8 cellular contexts compared by ENCODE assay signal in genomic region chr7:116953372-116953726, GRCh38. TPM values are rescaled to one million over a fixed set of nuclear protein-coding genes. Genes with fewer than 3 reads are reported as not detected.
DNase-seq lines count a peak whose midpoint lies in the region; ATAC-seq and TF ChIP-seq lines count a peak whose summit lies in the region.

Gene ST7, plus strand, starts transcription at chr7:116953501. Its CDS starts 40 bp downstream, at chr7:116953541.

- peak within 1 kb of the TSS; percentile 98 for H3K4ac ChIP-seq in trophoblast cell (ENCODE audit: low read depth, low read length)

- intact Hi-C loops in thyroid gland (cut with DNase I) = no loop called here

- H2AFZ ChIP-seq in SK-N-SH (ENCODE audit: low read depth) = peak within 1 kb of the TSS; percentile 93
- peak within 1 kb of the TSS; percentile 83 for H2AFZ ChIP-seq in trophoblast cell (ENCODE audit: insufficient read depth, low read length, poor library complexity)

- peaks cover 14% of the 10 kb centered on the region for H3K79me1 ChIP-seq in trophoblast cell (ENCODE audit: low read length)

- peaks cover 4% of the 10 kb centered on the region for H3K36me3 Mint-ChIP-seq in activated naive CD8-positive, alpha-beta T cell treated with anti-CD3 and anti-CD28 coated beads for 36 hours

- H3K27me3 ChIP-seq in SK-N-SH (ENCODE audit: insufficient read depth) (no peaks in the 10 kb centered on the region), cardiac muscle cell (no peaks in the 10 kb centered on the region), trophoblast cell (ENCODE audit: insufficient read depth, low read length) (no peaks in the 10 kb centered on the region), thyroid gland (no peaks in the 10 kb centered on the region)

- no peak for TF ChIP-seq POLR2A in thyroid gland (IDR thresholded peaks at IDR 0.05)

- CTCF ChIA-PET in SK-N-SH (lab: Yijun Ruan, JAX) = interaction anchor here (1.2 to 3.0 kb wide), 5 partner anchors 19 to 173 kb away, joined by 4 to 18 read pairs (median 5); no protein-coding TSS in a partner anchor

- TF ChIP-seq CTCF in SK-N-SH (IDR thresholded peaks at IDR 0.05) (no peak), cardiac muscle cell (IDR thresholded peaks at IDR 0.05; ENCODE audit: low read depth, low read length) (no peak), thyroid gland (IDR thresholded peaks at IDR 0.05) (no peak)

- H3K79me2 ChIP-seq in SK-N-SH (ENCODE audit: insufficient read depth) (peaks cover 42% of the 10 kb centered on the region), trophoblast cell (ENCODE audit: control insufficient read depth, insufficient read depth, low read length, poor library complexity) (peaks cover 12% of the 10 kb centered on the region)

- peak within 1 kb of the TSS; percentile 97 for H3K9ac ChIP-seq in SK-N-SH
- H3K9ac ChIP-seq in trophoblast cell (ENCODE audit: low read length) = peak within 1 kb of the TSS; percentile 96

- H3K27me3 Mint-ChIP-seq in activated naive CD8-positive, alpha-beta T cell treated with anti-CD3 and anti-CD28 coated beads for 36 hours = no peaks in the 10 kb centered on the region

- H3K4me1 ChIP-seq in SK-N-SH (ENCODE audit: control insufficient read depth in 1 of 2, insufficient read depth in 2 of 2, low read depth in 1 of 2, low read length in 1 of 2) = peaks cover 19 to 23% of the 10 kb centered on the region in 2 experiments; a peak in 3 of 4 replicates
- H3K4me1 ChIP-seq in cardiac muscle cell (ENCODE audit: low read depth) = peaks cover 61% of the 10 kb centered on the region
- H3K4me1 ChIP-seq in trophoblast cell (ENCODE audit: control insufficient read depth in 1 of 2, insufficient read depth in 2 of 2, low read length in 2 of 2) = peaks cover 0 to 2% of the 10 kb centered on the region in 2 experiments
- H3K4me1 ChIP-seq in thyroid gland = peaks cover 51 to 64% of the 10 kb centered on the region in 2 donors

- H2BK120ac ChIP-seq in trophoblast cell (ENCODE audit: insufficient read depth, low read length, poor library complexity) = peak within 1 kb of the TSS; percentile 98

- no peak within 1 kb of the TSS for H3K23ac ChIP-seq in trophoblast cell (ENCODE audit: low read length)

- 0 out of 4 replicates have a peak, but pooled peaks of 1 of the 2 experiments have one; percentile 26 for TF ChIP-seq EP300 in SK-N-SH (IDR thresholded peaks at IDR 0.05; ENCODE audit: borderline replicate concordance in 1 of 2, low read depth in 1 of 2, low read length in 1 of 2)

- H3K27ac ChIP-seq in SK-N-SH (ENCODE audit: low read depth in 2 of 2, low read length in 1 of 2) = peak within 1 kb of the TSS; percentile 97
- H3K27ac ChIP-seq in cardiac muscle cell = peak within 1 kb of the TSS; percentile 100
- peak within 1 kb of the TSS; percentile 99 for H3K27ac ChIP-seq in trophoblast cell (ENCODE audit: low read depth, low read length)
- peak within 1 kb of the TSS; percentile 98 to 99 (median 99) for H3K27ac ChIP-seq in thyroid gland

- peak within 1 kb of the TSS; percentile 98 for H4K12ac ChIP-seq in trophoblast cell (ENCODE audit: low read depth, low read length)

- POLR2A ChIA-PET in SK-N-SH (lab: Yijun Ruan, JAX) = interaction anchor here (0.6 to 1.5 kb wide), 4 partner anchors 9 to 91 kb away, joined by 3 to 4 read pairs (median 3); partner anchors contain the start of gene CAPZA2

- H3K9me3 Mint-ChIP-seq in activated naive CD8-positive, alpha-beta T cell treated with anti-CD3 and anti-CD28 coated beads for 36 hours = no peaks in the 10 kb centered on the region

- peaks cover 0 to 3% of the 10 kb centered on the region in 2 experiments for H3K36me3 ChIP-seq in SK-N-SH (replicated peaks in 1 of 2; ENCODE audit: control insufficient read depth in 1 of 2, insufficient read depth in 2 of 2, low read length in 1 of 2)
- H3K36me3 ChIP-seq in cardiac muscle cell = no peaks in the 10 kb centered on the region
- no peaks in the 10 kb centered on the region for H3K36me3 ChIP-seq in trophoblast cell (ENCODE audit: control insufficient read depth in 1 of 2, insufficient read depth in 2 of 2, low read length in 2 of 2)
- no peaks in the 10 kb centered on the region for H3K36me3 ChIP-seq in thyroid gland

- no peaks in the 10 kb centered on the region for H3K9me2 ChIP-seq in SK-N-SH

- peak within 1 kb of the TSS; percentile 90 for H3K27ac Mint-ChIP-seq in activated naive CD8-positive, alpha-beta T cell treated with anti-CD3 and anti-CD28 coated beads for 36 hours

- H3K4me2 ChIP-seq in SK-N-SH = peak within 1 kb of the TSS; percentile 83
- H3K4me2 ChIP-seq in trophoblast cell (ENCODE audit: low read length) = peak within 1 kb of the TSS; percentile 98

- H3K18ac ChIP-seq in trophoblast cell (ENCODE audit: low read length) = peak within 1 kb of the TSS; percentile 98

- H4K20me1 ChIP-seq in SK-N-SH (ENCODE audit: insufficient read depth) = no peaks in the 10 kb centered on the region

- no peak for TF ChIP-seq RAD21 in SK-N-SH (IDR thresholded peaks at IDR 0.05; ENCODE audit: low read length)

- H3K4me3 ChIP-seq in Jurkat, Clone E6-1 (ENCODE audit: low read length) = peak within 1 kb of the TSS; percentile 80
- H3K4me3 ChIP-seq in SK-N-SH (ENCODE audit: low read depth in 2 of 2, low read length in 1 of 2) = peak within 1 kb of the TSS; percentile 85 to 91
- H3K4me3 ChIP-seq in cardiac muscle cell = peak within 1 kb of the TSS; percentile 96
- peak within 1 kb of the TSS; percentile 83 for H3K4me3 ChIP-seq in trophoblast cell (ENCODE audit: low read depth, low read length)
- peak within 1 kb of the TSS; percentile 71 to 94 (median 72) for H3K4me3 ChIP-seq in thyroid gland (replicated peaks in 1 of 3)

- peak within 1 kb of the TSS; percentile 96 for H4K91ac ChIP-seq in trophoblast cell (ENCODE audit: low read depth, low read length)

- DNase-seq in DMS153 treated with DMSO at 0.1 percent for 48 hours (lab: John Stamatoyannopoulos, UW; ENCODE audit: unreplicated experiment) (peak; percentile 45), SK-N-SH (peak; percentile 87), cardiac muscle cell (ENCODE audit: low read depth in 1 of 2, low spot score in 1 of 2) (peak; percentile 69 to 77), trophoblast cell (peak; percentile 79), thyroid gland (peak; percentile 59 to 62)
- DNase-seq in Jurkat, Clone E6-1 (ENCODE audit: low read depth, low spot score) = peak; percentile 50
- peak; percentile 73 for DNase-seq in activated naive CD8-positive, alpha-beta T cell treated with anti-CD3 and anti-CD28 coated beads for 36 hours

- H2AK5ac ChIP-seq in trophoblast cell (ENCODE audit: low read length) = peak within 1 kb of the TSS; percentile 92

- H2BK5ac ChIP-seq in trophoblast cell (ENCODE audit: low read depth, low read length, poor library complexity) = peak within 1 kb of the TSS; percentile 98

- peak within 1 kb of the TSS; percentile 99 for H3K14ac ChIP-seq in trophoblast cell (ENCODE audit: low read length)

- peak within 1 kb of the TSS; percentile 100 for H4K8ac ChIP-seq in trophoblast cell (ENCODE audit: low read depth, low read length)

- H3K9me3 ChIP-seq in SK-N-SH (no peaks in the 10 kb centered on the region), cardiac muscle cell (ENCODE audit: low read depth) (no peaks in the 10 kb centered on the region), trophoblast cell (ENCODE audit: insufficient read depth, low read depth, low read length) (no peaks in the 10 kb centered on the region), thyroid gland (no peaks in the 10 kb centered on the region)

- WGBS in SK-N-SH (ENCODE audit: low lambda C conversion rate) = 3% methylated on average over 35 of the region's 44 CpGs
- no CpG with 5 or more reads among the region's 44 CpGs for WGBS in trophoblast cell (ENCODE audit: extremely low coverage, insufficient coverage, insufficient read length)
- WGBS in thyroid gland, 2 donors = 0% methylated on average over 29 of the region's 44 CpGs; no CpG with 5 or more reads in 1 of the 2 donors

- H3K4me3 Mint-ChIP-seq in activated naive CD8-positive, alpha-beta T cell treated with anti-CD3 and anti-CD28 coated beads for 36 hours = peak within 1 kb of the TSS; percentile 92

- peak; percentile 31 for ATAC-seq in GM21526 (IDR thresholded peaks at IDR 0.05; ENCODE audit: low FRiP score, unreplicated experiment)

- peaks cover 8% of the 10 kb centered on the region for H3F3A ChIP-seq in SK-N-SH (replicated peaks; ENCODE audit: insufficient read depth)

- H2BK12ac ChIP-seq in trophoblast cell (ENCODE audit: low read length) = peak within 1 kb of the TSS; percentile 69

- peaks cover 27% of the 10 kb centered on the region for H3K4me1 Mint-ChIP-seq in activated naive CD8-positive, alpha-beta T cell treated with anti-CD3 and anti-CD28 coated beads for 36 hours

TF ChIP-seq in SK-N-SH, 30 proteins besides CTCF, POLR2A, EP300 and RAD21 (continues in another document):
- TF ChIP-seq, protein P1, sequence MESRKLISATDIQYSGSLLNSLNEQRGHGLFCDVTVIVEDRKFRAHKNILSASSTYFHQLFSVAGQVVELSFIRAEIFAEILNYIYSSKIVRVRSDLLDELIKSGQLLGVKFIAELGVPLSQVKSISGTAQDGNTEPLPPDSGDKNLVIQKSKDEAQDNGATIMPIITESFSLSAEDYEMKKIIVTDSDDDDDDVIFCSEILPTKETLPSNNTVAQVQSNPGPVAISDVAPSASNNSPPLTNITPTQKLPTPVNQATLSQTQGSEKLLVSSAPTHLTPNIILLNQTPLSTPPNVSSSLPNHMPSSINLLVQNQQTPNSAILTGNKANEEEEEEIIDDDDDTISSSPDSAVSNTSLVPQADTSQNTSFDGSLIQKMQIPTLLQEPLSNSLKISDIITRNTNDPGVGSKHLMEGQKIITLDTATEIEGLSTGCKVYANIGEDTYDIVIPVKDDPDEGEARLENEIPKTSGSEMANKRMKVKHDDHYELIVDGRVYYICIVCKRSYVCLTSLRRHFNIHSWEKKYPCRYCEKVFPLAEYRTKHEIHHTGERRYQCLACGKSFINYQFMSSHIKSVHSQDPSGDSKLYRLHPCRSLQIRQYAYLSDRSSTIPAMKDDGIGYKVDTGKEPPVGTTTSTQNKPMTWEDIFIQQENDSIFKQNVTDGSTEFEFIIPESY (IDR thresholded peaks at IDR 0.05; ENCODE audit: borderline replicate concordance, low read depth) = 0 out of 2 replicates have a peak, but pooled peaks have one; percentile 3
- TF ChIP-seq EZH2phosphoT487 (IDR thresholded peaks at IDR 0.05; ENCODE audit: borderline replicate concordance, low read depth) = no peak

RNA-seq across cellular contexts. Expression of gene ST7, which starts in this region (rescaled TPM):
- 12.4 TPM for polyA plus RNA-seq in Jurkat, Clone E6-1 (2012; ENCODE audit: insufficient read depth, insufficient read length)
- polyA plus RNA-seq in SK-N-SH (2012; rRNA removed) (23.5 and 32.2 TPM in 2 replicates), cardiac muscle cell (96.7 and 108 TPM in 2 replicates)
- polyA plus RNA-seq in SK-N-SH (2012; cell fraction: cytosol; rRNA removed) = 24.3 and 25.8 TPM in 2 replicates
- polyA plus RNA-seq in SK-N-SH (2012; cell fraction: nucleus; rRNA removed) = 25.8 and 53.7 TPM in 2 replicates
- 10 to 100 TPM in 1 of 2 experiments, 1 to 10 TPM in 1; 8.4 to 10.2 TPM for total RNA-seq in activated naive CD8-positive, alpha-beta T cell treated with anti-CD3 and anti-CD28 coated beads for 36 hours
- total RNA-seq in cardiac muscle cell (74.2 and 83.5 TPM in 2 replicates), thyroid gland (10 to 100 TPM; 62.8 to 75.1 (median 66.7) TPM)
- 17.9 and 18.5 TPM in 2 replicates for polyA plus RNA-seq in trophoblast cell (2013)

Comparison
In these comparisons a context has a peak if more than half of its experiments do, and no peak if none do; other contexts are left out.
1. Peak in every context shown above with its lines: DNase-seq, ATAC-seq, H3K4me3 ChIP-seq and H3K27ac ChIP-seq.